Comparison of ENCODE assay signal across 1 cellular context in the genomic region with DNA sequence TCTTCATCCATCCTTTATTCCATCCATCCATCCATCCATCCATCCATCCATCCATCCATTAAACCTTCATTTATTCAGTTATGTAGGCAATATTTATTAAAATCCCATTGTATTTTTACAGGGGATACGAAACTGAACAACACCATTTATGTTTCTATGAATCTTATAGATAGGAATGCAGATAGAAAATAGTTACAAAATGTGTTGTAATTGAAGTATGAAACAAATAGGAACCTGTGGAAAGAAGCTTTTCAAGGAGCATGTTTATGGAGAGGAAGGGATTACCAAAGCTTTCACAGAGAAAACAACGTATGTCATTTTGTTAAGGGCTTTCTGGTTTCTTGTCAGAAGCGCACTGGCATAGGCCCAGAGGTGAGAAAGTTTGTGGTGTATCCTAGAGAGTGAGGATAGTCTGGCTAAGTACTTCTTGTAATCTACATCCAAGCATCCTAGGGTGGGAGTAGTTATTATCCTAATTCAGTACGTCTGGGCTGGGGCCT.
TF ChIP-seq lines count a peak whose summit lies in the region.

No MANE protein-coding gene starts in this region.

TF ChIP-seq in IMR-90, 13 proteins besides CTCF, POLR2A, EP300 and RAD21 (continued from another document):
- TF ChIP-seq BHLHE40 (IDR thresholded peaks at IDR 0.05; ENCODE audit: low read depth, low read length) = no peak
- no peak for TF ChIP-seq FOS (IDR thresholded peaks at IDR 0.05; ENCODE audit: low read depth, low read length)
- TF ChIP-seq CHD1 (IDR thresholded peaks at IDR 0.05; ENCODE audit: low read depth, low read length) = no peak
- no peak for TF ChIP-seq RFX5 (IDR thresholded peaks at IDR 0.05; ENCODE audit: low read depth, low read length)
- no peak for TF ChIP-seq SMC3 (IDR thresholded peaks at IDR 0.05; ENCODE audit: low read depth, low read length)
TF ChIP-seq in IMR-90: peak in this region for 0.
